Comparison of ENCODE assay signal across 9 cellular contexts in genomic region chr15:80517290-80517689, GRCh38.
"Had no signal": no experiment of that assay in that cellular context is flagged by ENCODE, and none has a peak within 500 bp of the region (broad histone marks: within the 10 kb centered on the region; RNA-seq: fewer than 3 reads in every experiment).

No MANE protein-coding gene starts in this region.

- H2AFZ ChIP-seq: GM23248 had no signal

- DNase-seq: GM23248, GOT3, H7, KG1 had no signal

- H3K4me1 ChIP-seq: HAP-1 had no signal

- H3K9me3 ChIP-seq: HAP-1 had no signal

- ATAC-seq: HCT116, HepG2, K562 had no signal

- H3K9ac ChIP-seq: GM23248 had no signal

- H3K27ac ChIP-seq: GM23248, HL-60 had no signal

- FAIRE-seq: HepG2, K562 had no signal

- H3K36me3 ChIP-seq: HAP-1 had no signal

- H3K4me3 ChIP-seq: GM23248, HAP-1, K562 had no signal
